8 cellular contexts compared by ENCODE assay signal in the genomic region with DNA sequence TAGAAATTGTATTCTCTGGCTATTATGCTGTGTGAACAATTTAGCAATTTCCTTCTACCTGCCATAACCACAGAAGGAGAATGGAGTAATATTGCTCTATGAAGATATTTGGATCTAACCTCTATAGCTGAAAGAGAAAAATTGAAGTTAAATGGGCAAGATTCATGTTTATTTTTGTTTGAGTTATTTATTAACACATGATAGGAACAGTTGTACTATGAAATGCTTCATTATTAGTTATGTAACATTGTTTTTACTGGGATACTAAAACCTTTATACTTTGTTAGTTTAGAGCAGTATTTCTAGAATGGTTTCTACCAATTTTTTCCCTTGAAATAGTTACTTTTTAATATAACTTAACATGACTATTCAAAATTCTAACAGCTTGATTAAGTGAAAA.
"Had no signal": no experiment of that assay in that cellular context is flagged by ENCODE, and none has a peak within 500 bp of the region (broad histone marks: within the 10 kb centered on the region; RNA-seq: fewer than 3 reads in every experiment).

No MANE protein-coding gene starts in this region.

- H3K36me3 ChIP-seq: HAP-1 had no signal

- ATAC-seq: HCT116, K562 had no signal

- H3K4me1 ChIP-seq: HAP-1 had no signal

- H3K9me3 ChIP-seq: HAP-1 had no signal

- DNase-seq: GOT3, H7, HFFc6, IMR-90 had no signal

- H3K27ac ChIP-seq: HL-60 had no signal

- H3K4me3 ChIP-seq: HAP-1, K562 had no signal

- FAIRE-seq: K562 had no signal
